In genomic region chr19:16582486-16583261, GRCh38 we compare ENCODE assay signal across 10 cellular contexts. TPM values are rescaled to one million over a fixed set of nuclear protein-coding genes. Genes with fewer than 3 reads are reported as not detected.
DNase-seq lines count a peak whose midpoint lies in the region; ATAC-seq and TF ChIP-seq lines count a peak whose summit lies in the region.
"Had no signal": no experiment of that assay in that cellular context is flagged by ENCODE, and none has a peak within 500 bp of the region (broad histone marks: within the 10 kb centered on the region; RNA-seq: fewer than 3 reads in every experiment).

No MANE protein-coding gene starts in this region.

- H3K4me1 ChIP-seq in OCI-LY3 (ENCODE audit: low read length): peaks cover 62% of the 10 kb centered on the region
- H3K4me1 ChIP-seq in skeletal muscle tissue (ENCODE audit: control insufficient read depth in 3 of 3, insufficient read depth in 3 of 3, low read length in 3 of 3): peaks cover 80 to 92% (median 84%) of the 10 kb centered on the region in 3 donors
- H3K4me1 ChIP-seq in SJCRH30: peaks cover 19% of the 10 kb centered on the region

- H3K36me3 Mint-ChIP-seq in T-helper 2 cell treated with Interferon-gamma antibody and Interleukin-4, amounts not matched to agents 5 μg/mL and 100 μg/mL, for 36 hours (ENCODE audit: low read depth): peaks cover 14% of the 10 kb centered on the region
- peaks cover 46% of the 10 kb centered on the region for H3K36me3 Mint-ChIP-seq in central memory CD8-positive, alpha-beta T cell (ENCODE audit: insufficient read depth)

- H3K27me3 ChIP-seq in OCI-LY3 (ENCODE audit: low read depth, low read length): no peaks in the 10 kb centered on the region
- H3K27me3 ChIP-seq in skeletal muscle tissue (ENCODE audit: control insufficient read depth in 3 of 3, insufficient read depth in 3 of 3, low read length in 3 of 3): no peaks in the 10 kb centered on the region
- H3K27me3 ChIP-seq in SJCRH30: no peaks in the 10 kb centered on the region

- DNase-seq in T-helper 2 cell treated with Interferon-gamma antibody and Interleukin-4, amounts not matched to agents 5 μg/mL and 100 μg/mL, for 36 hours (ENCODE audit: low spot score): no peak
- DNase-seq in T-helper 2 cell (no peak), SJCRH30 (no peak), DMS 273 treated with DMSO at 0.1 percent for 48 hours (lab: John Stamatoyannopoulos, UW) (no peak), NCI-H146 treated with DMSO at 0.1 percent for 48 hours (lab: John Stamatoyannopoulos, UW; ENCODE audit: unreplicated experiment) (no peak)
- no peak for DNase-seq in central memory CD8-positive, alpha-beta T cell (ENCODE audit: low spot score in 2 of 2)
- DNase-seq: NCI-H510A treated with DMSO at 0.1 percent for 48 hours had no signal

- peak overlapping the region; percentile 72 for H3K27ac ChIP-seq in OCI-LY3 (ENCODE audit: low read length)
- peak overlapping the region; percentile 88 for H3K27ac ChIP-seq in skeletal muscle tissue (ENCODE audit: low read depth, low read length)
- H3K27ac ChIP-seq in SJCRH30: no peak overlapping the region

- no peak overlapping the region for H2AFZ ChIP-seq in OCI-LY3 (ENCODE audit: low read depth, low read length)

- no peak for TF ChIP-seq CTCF in OCI-LY3 (IDR thresholded peaks at IDR 0.05; ENCODE audit: low read depth, low read length)

- ATAC-seq in central memory CD8-positive, alpha-beta T cell (replicated peaks; ENCODE audit: extremely low read depth, poor library complexity, severe bottlenecking): no peak

- no peaks in the 10 kb centered on the region for H3K9me3 ChIP-seq in OCI-LY3 (ENCODE audit: insufficient read depth, low read length)
- no peaks in the 10 kb centered on the region for H3K9me3 ChIP-seq in skeletal muscle tissue (ENCODE audit: control insufficient read depth in 3 of 3, low read length in 3 of 3)
- H3K9me3 ChIP-seq in SJCRH30 (replicated peaks): no peaks in the 10 kb centered on the region

- H3K4me3 ChIP-seq in OCI-LY3 (ENCODE audit: low read length) (no peak overlapping the region), skeletal muscle tissue (ENCODE audit: low read length in 3 of 3) (peak overlapping the region in 1 of 3 donors; percentile 22), SJCRH30 (no peak overlapping the region)

- peaks cover 99% of the 10 kb centered on the region for H3K79me2 ChIP-seq in OCI-LY3 (ENCODE audit: low read length)

- H3K9ac ChIP-seq in OCI-LY3 (ENCODE audit: low read length) (peak overlapping the region; percentile 33; the same call in 1 of the 2 replicates), skeletal muscle tissue (ENCODE audit: low read depth in 1 of 3, low read length in 3 of 3) (peak overlapping the region; percentile 43 to 80 (median 54))

- H3K36me3 ChIP-seq in OCI-LY3 (replicated peaks; ENCODE audit: low read depth, low read length) (peaks cover 35% of the 10 kb centered on the region), skeletal muscle tissue (ENCODE audit: control insufficient read depth in 3 of 3, insufficient read depth in 3 of 3, low read length in 3 of 3) (peaks cover 6 to 12% (median 10%) of the 10 kb centered on the region in 3 donors), SJCRH30 (peaks cover 1% of the 10 kb centered on the region)

- H4K20me1 ChIP-seq in OCI-LY3 (ENCODE audit: insufficient read depth, low read length): peaks cover 30% of the 10 kb centered on the region

- no peaks in the 10 kb centered on the region for H3K27me3 Mint-ChIP-seq in T-helper 2 cell treated with Interferon-gamma antibody and Interleukin-4, amounts not matched to agents 5 μg/mL and 100 μg/mL, for 36 hours (ENCODE audit: low read depth)
- no peaks in the 10 kb centered on the region for H3K27me3 Mint-ChIP-seq in central memory CD8-positive, alpha-beta T cell

- H3K4me1 Mint-ChIP-seq in T-helper 2 cell treated with Interferon-gamma antibody and Interleukin-4, amounts not matched to agents 5 μg/mL and 100 μg/mL, for 36 hours (ENCODE audit: low read depth): peaks cover 49% of the 10 kb centered on the region
- peaks cover 64% of the 10 kb centered on the region for H3K4me1 Mint-ChIP-seq in central memory CD8-positive, alpha-beta T cell

- H3K9me3 Mint-ChIP-seq in T-helper 2 cell treated with Interferon-gamma antibody and Interleukin-4, amounts not matched to agents 5 μg/mL and 100 μg/mL, for 36 hours: no peaks in the 10 kb centered on the region
- H3K9me3 Mint-ChIP-seq in central memory CD8-positive, alpha-beta T cell: no peaks in the 10 kb centered on the region
- H3K9me3 Mint-ChIP-seq: nephron had no signal

- no peak overlapping the region for H3K4me3 Mint-ChIP-seq in T-helper 2 cell treated with Interferon-gamma antibody and Interleukin-4, amounts not matched to agents 5 μg/mL and 100 μg/mL, for 36 hours
- H3K4me3 Mint-ChIP-seq in central memory CD8-positive, alpha-beta T cell: peak overlapping the region; percentile 72
- H3K4me3 Mint-ChIP-seq: nephron had no signal

- peak overlapping the region; percentile 92 for H3K4me2 ChIP-seq in OCI-LY3 (ENCODE audit: low read length)

- H3K27ac Mint-ChIP-seq in T-helper 2 cell treated with Interferon-gamma antibody and Interleukin-4, amounts not matched to agents 5 μg/mL and 100 μg/mL, for 36 hours: peak overlapping the region; percentile 88
- peak overlapping the region; percentile 94 for H3K27ac Mint-ChIP-seq in central memory CD8-positive, alpha-beta T cell (ENCODE audit: low read depth)

RNA-seq across cellular contexts. Expression of gene SLC35E1, which starts 10.5 kb away (rescaled TPM):
- total RNA-seq in skeletal muscle tissue: 16.2 TPM
- 40.8 and 40.9 TPM in 2 replicates for total RNA-seq in SJCRH30 (2014; rRNA removed; shearing (Covaris generic))

RNA-seq across cellular contexts. Expression of gene CHERP, which starts 40.4 kb away (rescaled TPM):
- total RNA-seq in skeletal muscle tissue: 7.3 TPM
- 21.1 and 23.0 TPM in 2 replicates for total RNA-seq in SJCRH30 (2014; rRNA removed; shearing (Covaris generic))

RNA-seq across cellular contexts. Expression of gene MED26, which starts 45.3 kb away (rescaled TPM):
- total RNA-seq in skeletal muscle tissue: 2.6 TPM
- 12.6 and 13.5 TPM in 2 replicates for total RNA-seq in SJCRH30 (2014; rRNA removed; shearing (Covaris generic))
